In the genomic region with DNA sequence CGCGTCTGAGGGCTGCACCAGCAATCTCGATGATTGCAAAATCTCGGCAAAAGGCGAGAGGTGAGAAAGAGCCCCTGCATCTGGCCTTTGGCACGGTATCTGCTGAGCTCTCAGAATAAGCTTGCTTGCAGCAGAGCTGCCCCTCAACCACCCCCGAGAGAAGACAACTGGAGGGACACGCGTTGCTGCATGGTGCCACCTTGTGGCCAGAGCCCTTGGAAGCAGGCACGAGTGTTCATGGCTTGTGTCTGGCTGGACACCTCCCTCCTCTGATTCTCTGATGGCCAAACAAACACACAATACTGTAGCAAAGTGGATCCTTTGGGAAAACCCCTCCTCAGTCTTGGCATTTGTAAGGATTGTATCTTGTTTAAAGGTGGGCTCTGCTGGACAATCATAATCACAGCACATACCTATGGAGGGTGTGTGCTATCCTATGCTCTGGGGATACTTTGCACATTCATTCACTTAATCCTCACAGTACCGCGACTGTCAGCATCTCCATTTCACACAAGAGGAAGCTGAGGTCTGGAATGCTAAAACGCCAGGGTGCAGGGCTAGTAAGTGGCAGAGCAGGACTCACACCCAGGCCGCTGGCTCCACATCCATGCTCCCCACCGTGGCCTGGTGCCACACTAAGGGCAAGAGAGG, we compare ENCODE assay signal across 8 cellular contexts.
DNase-seq lines count a peak whose midpoint lies in the region; ATAC-seq lines count a peak whose summit lies in the region.
"Not testable (repeated sequence)": the region's sequence is repeated elsewhere in the genome, so short reads cannot be mapped to it uniquely, and the experiment has no call there.

No MANE protein-coding gene starts in this region.

- H3K9me3 Mint-ChIP-seq in T-cell, naive B cell: not testable (repeated sequence)

- not testable (repeated sequence) for H3K27ac Mint-ChIP-seq in T-cell, naive B cell

- H3K4me3 Mint-ChIP-seq in T-cell, naive B cell: not testable (repeated sequence)

- CTCF ChIA-PET in T-cell (lab: Charles Lee) = not testable (repeated sequence)

- not testable (repeated sequence) for H3K27me3 Mint-ChIP-seq in T-cell, naive B cell

- DNase-seq in CMK (ENCODE audit: low read depth) (peak; percentile 43), NCI-H2196 (lab: John Stamatoyannopoulos, UW; ENCODE audit: unreplicated experiment) (peak; percentile 86), T-cell (peak in 21 of 34 experiments; percentile 3 to 36 (median 20)), amniotic stem cell (lab: John Stamatoyannopoulos, UW) (peak; percentile 38), glomerular visceral epithelial cell (ENCODE audit: extremely low spot score) (peak; percentile 70), naive B cell (peak; percentile 33)
- peak; percentile 22 for DNase-seq in stimulated activated CD8-positive, alpha-beta memory T cell treated with anti-CD3 and anti-CD28 coated beads, Interleukin-4, amount 100 ng/mL, for 24 hours (ENCODE audit: low read depth)

- H3K4me1 Mint-ChIP-seq in T-cell, naive B cell: not testable (repeated sequence)

- ATAC-seq in HG02678 (IDR thresholded peaks at IDR 0.05; ENCODE audit: unreplicated experiment) (peak; percentile 47), T-cell (replicated peaks in 1 of 4) (peak in 2 of 4 experiments; percentile 26 to 48), naive B cell (ENCODE audit: low read depth in 2 of 2) (peak in 1 of 2 donors; percentile 65)

- POLR2A ChIA-PET in T-cell (lab: Charles Lee) = not testable (repeated sequence)

- not testable (repeated sequence) for H3K36me3 Mint-ChIP-seq in T-cell, naive B cell

Comparison
In these comparisons a context has a peak if more than half of its experiments do, and no peak if none do; other contexts are left out.
1. DNase-seq: peak in every context shown above with its lines; median percentile 86 in NCI-H2196; 70 in glomerular visceral epithelial cell; 43 in CMK; 38 in amniotic stem cell; 33 in naive B cell; 22 in stimulated activated CD8-positive, alpha-beta memory T cell treated with anti-CD3 and anti-CD28 coated beads, Interleukin-4, amount 100 ng/mL, for 24 hours; 20 in T-cell.